Comparison of ENCODE assay signal across 1 cellular context in genomic region chr10:122030200-122030552, GRCh38.
TF ChIP-seq lines count a peak whose summit lies in the region.

No MANE protein-coding gene starts in this region.

TF ChIP-seq in HepG2, 621 proteins besides CTCF, POLR2A, EP300 and RAD21:
- peak; percentile 99 for TF ChIP-seq ZKSCAN8 (CRISPR knock-in tag; IDR thresholded peaks at IDR 0.05; ENCODE audit: borderline replicate concordance)
- TF ChIP-seq LCORL (IDR thresholded peaks at IDR 0.05) = no peak
- no peak for TF ChIP-seq LCORL (CRISPR knock-in tag; IDR thresholded peaks at IDR 0.05)
